In the genomic region with DNA sequence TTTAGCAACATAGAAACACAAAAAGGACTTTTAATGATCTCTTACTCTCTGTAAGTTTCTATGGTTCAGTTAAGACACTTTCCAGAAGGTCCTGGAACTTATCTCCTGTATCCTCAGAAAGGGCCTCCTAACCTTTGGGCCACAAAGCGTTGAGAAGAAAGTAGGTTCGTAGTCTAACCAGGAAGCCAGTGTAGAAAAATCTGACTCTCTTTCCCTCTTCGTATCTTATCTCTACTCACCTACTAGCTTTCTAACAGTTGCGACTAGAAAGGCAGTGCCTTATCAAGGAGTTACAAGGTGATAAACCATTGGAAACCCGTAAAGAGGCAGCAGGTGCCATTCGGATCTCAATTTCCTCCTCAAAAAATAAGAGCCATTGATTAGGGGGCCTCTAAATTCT, we compare ENCODE assay signal across 32 cellular contexts. TPM values are rescaled to one million over a fixed set of nuclear protein-coding genes. Genes with fewer than 3 reads are reported as not detected.
"Had no signal": no experiment of that assay in that cellular context is flagged by ENCODE, and none has a peak within 500 bp of the region (broad histone marks: within the 10 kb centered on the region; RNA-seq: fewer than 3 reads in every experiment).

No MANE protein-coding gene starts in this region.

- ATAC-seq: activated CD8-positive, alpha-beta T cell treated with anti-CD3 and anti-CD28 coated beads, Interleukin-2, amount 10 ng/mL, durations not matched to agents 7 days and 5 days; PC-3; SK-N-SH treated with all-trans-retinoic acid at 6 μM for 48 hours had no signal

- H3K36me3 Mint-ChIP-seq: activated naive CD4-positive, alpha-beta T cell treated with anti-CD3 and anti-CD28 coated beads, Interleukin-2, amount 50 U/mL, for 24 hours; activated naive CD8-positive, alpha-beta T cell treated with anti-CD3 and anti-CD28 coated beads, Interleukin-2, amount 10 ng/mL, durations not matched to agents 7 days and 5 days had no signal

- H3K36me3 ChIP-seq: ascending aorta, Peyer's patch, SJSA1 had no signal

- H3K4me1 ChIP-seq: ascending aorta, SJSA1 had no signal

- H3K9me3 ChIP-seq: ascending aorta, Peyer's patch, SJSA1 had no signal

- H3K4me3 ChIP-seq: ascending aorta, Peyer's patch, SJSA1 had no signal

- H3K9me3 Mint-ChIP-seq: activated CD4-positive, alpha-beta T cell treated with anti-CD3 and anti-CD28 coated beads, Interleukin-2, amount 10 ng/mL, durations not matched to agents 7 days and 5 days; activated naive CD4-positive, alpha-beta T cell treated with anti-CD3 and anti-CD28 coated beads, Interleukin-2, amount 50 U/mL, for 24 hours; activated naive CD8-positive, alpha-beta T cell treated with anti-CD3 and anti-CD28 coated beads, Interleukin-2, amount 10 ng/mL, durations not matched to agents 7 days and 5 days; activated T-cell treated with anti-CD3 and anti-CD28 coated beads, Interleukin-2, amount 50 U/mL, for 24 hours; activated T-helper 2 cell treated with anti-CD3 and anti-CD28 coated beads, Interferon-gamma antibody, Interleukin-2, Interleukin-4, amounts not matched to agents 10 μg/mL and 5 μg/mL and 100 μg/mL, durations not matched to agents 14 hours and 24 hours and 36 hours had no signal

- H3K27me3 Mint-ChIP-seq: activated CD4-positive, alpha-beta T cell treated with anti-CD3 and anti-CD28 coated beads, Interleukin-2, amount 10 ng/mL, durations not matched to agents 7 days and 5 days; activated naive CD4-positive, alpha-beta T cell treated with anti-CD3 and anti-CD28 coated beads, Interleukin-2, amount 50 U/mL, for 24 hours; activated T-cell treated with anti-CD3 and anti-CD28 coated beads, Interleukin-2, amount 50 U/mL, for 24 hours had no signal

- H3K27ac Mint-ChIP-seq: activated CD4-positive, alpha-beta T cell treated with anti-CD3 and anti-CD28 coated beads, Interleukin-2, amount 10 ng/mL, durations not matched to agents 7 days and 5 days; activated CD8-positive, alpha-beta T cell treated with anti-CD3 and anti-CD28 coated beads, Interleukin-2, amount 10 ng/mL, durations not matched to agents 7 days and 5 days; activated naive CD4-positive, alpha-beta T cell treated with anti-CD3 and anti-CD28 coated beads, Interleukin-2, amount 50 U/mL, for 24 hours; activated naive CD8-positive, alpha-beta T cell treated with anti-CD3 and anti-CD28 coated beads, Interleukin-2, amount 10 ng/mL, durations not matched to agents 7 days and 5 days; activated T-cell treated with anti-CD3 and anti-CD28 coated beads, Interleukin-2, amount 50 U/mL, for 24 hours; activated T-helper 2 cell treated with anti-CD3 and anti-CD28 coated beads, Interferon-gamma antibody, Interleukin-2, Interleukin-4, amounts not matched to agents 10 μg/mL and 5 μg/mL and 100 μg/mL, durations not matched to agents 14 hours and 24 hours and 36 hours had no signal

- DNase-seq: activated CD4-positive, alpha-beta T cell treated with anti-CD3 and anti-CD28 coated beads, Interleukin-2, amount 10 ng/mL, durations not matched to agents 7 days and 5 days; activated CD4-positive, alpha-beta T cell treated with anti-CD3 and anti-CD28 coated beads, Interleukin-2, amount 50 U/mL, for 48 hours; activated CD8-positive, alpha-beta T cell treated with anti-CD3 and anti-CD28 coated beads, Interleukin-2, amount 10 ng/mL, durations not matched to agents 7 days and 5 days; activated gamma-delta T cell; activated naive CD4-positive, alpha-beta T cell treated with Interleukin-2 at 50 U/mL for 16 hours; activated naive CD8-positive, alpha-beta T cell treated with anti-CD3 and anti-CD28 coated beads, Interleukin-2, amount 10 ng/mL, durations not matched to agents 7 days and 5 days; activated T-cell treated with anti-CD3 and anti-CD28 coated beads, Interleukin-2, amount 50 U/mL, for 24 hours; amygdala; Kasumi-1; KG1; MM.1S; MV-4-11; NCI-H1092; NCI-H1436 treated with DMSO at 0.1 percent for 48 hours; NCI-H187; NCI-H2081; NCI-H2171 treated with DMSO at 0.1 percent for 48 hours; NCI-H2227 treated with DMSO at 0.1 percent for 48 hours; NCI-H446; NCI-H510A treated with DMSO at 0.1 percent for 48 hours; PC-3; Peyer's patch; RPMI8226; SHP77 treated with DMSO at 0.1 percent for 48 hours; SW 1271; T-helper 1 cell had no signal

- H3K27me3 ChIP-seq: ascending aorta, Peyer's patch, SJSA1 had no signal

- H3K4me3 Mint-ChIP-seq: activated CD4-positive, alpha-beta T cell treated with anti-CD3 and anti-CD28 coated beads, Interleukin-2, amount 10 ng/mL, durations not matched to agents 7 days and 5 days; activated CD8-positive, alpha-beta T cell treated with anti-CD3 and anti-CD28 coated beads, Interleukin-2, amount 10 ng/mL, durations not matched to agents 7 days and 5 days; activated naive CD4-positive, alpha-beta T cell treated with anti-CD3 and anti-CD28 coated beads, Interleukin-2, amount 50 U/mL, for 24 hours; activated naive CD8-positive, alpha-beta T cell treated with anti-CD3 and anti-CD28 coated beads, Interleukin-2, amount 10 ng/mL, durations not matched to agents 7 days and 5 days; activated T-cell treated with anti-CD3 and anti-CD28 coated beads, Interleukin-2, amount 50 U/mL, for 24 hours had no signal

- H3K27ac ChIP-seq: ascending aorta, Peyer's patch, SJSA1 had no signal

RNA-seq across cellular contexts. Expression of gene DMBT1, which starts 11.9 kb away (rescaled TPM):
- total RNA-seq: activated CD4-positive, alpha-beta T cell treated with anti-CD3 and anti-CD28 coated beads, Interleukin-2, amount 10 ng/mL, durations not matched to agents 7 days and 5 days; activated CD8-positive, alpha-beta T cell treated with anti-CD3 and anti-CD28 coated beads, Interleukin-2, amount 10 ng/mL, durations not matched to agents 7 days and 5 days; activated naive CD8-positive, alpha-beta T cell treated with anti-CD3 and anti-CD28 coated beads, Interleukin-2, amount 10 ng/mL, durations not matched to agents 7 days and 5 days; activated T-helper 2 cell treated with anti-CD3 and anti-CD28 coated beads, Interferon-gamma antibody, Interleukin-2, Interleukin-4, amounts not matched to agents 10 μg/mL and 5 μg/mL and 100 μg/mL, durations not matched to agents 14 hours and 24 hours and 36 hours; ascending aorta; SJSA1; T-helper 2 cell treated with Interferon-gamma antibody and Interleukin-4, amounts not matched to agents 100 ng/mL and 5 ng/mL, for 36 hours had no signal
